Comparison of ENCODE assay signal across 15 cellular contexts in genomic region chr9:129010267-129010975, GRCh38. TPM values are rescaled to one million over a fixed set of nuclear protein-coding genes. Genes with fewer than 3 reads are reported as not detected.
DNase-seq lines count a peak whose midpoint lies in the region; ATAC-seq, FAIRE-seq and TF ChIP-seq lines count a peak whose summit lies in the region.
"Had no signal": no experiment of that assay in that cellular context is flagged by ENCODE, and none has a peak within 500 bp of the region (broad histone marks: within the 10 kb centered on the region; RNA-seq: fewer than 3 reads in every experiment).

No MANE protein-coding gene starts in this region.

- H3K36me3 ChIP-seq in HepG2 (replicated peaks in 1 of 2; ENCODE audit: control insufficient read depth in 1 of 2, insufficient read depth in 2 of 2, low read length in 2 of 2): peaks cover 20 to 45% of the 10 kb centered on the region in 2 experiments
- H3K36me3 ChIP-seq in right lobe of liver: peaks cover 0 to 28% (median 4%) of the 10 kb centered on the region in 4 donors
- H3K36me3 ChIP-seq in WERI-Rb-1: peaks cover 93% of the 10 kb centered on the region
- peaks cover 3 to 33% of the 10 kb centered on the region in 2 donors for H3K36me3 ChIP-seq in kidney (ENCODE audit: control insufficient read depth in 1 of 2, insufficient read depth in 2 of 2, low read length in 2 of 2)

- H3K4me2 ChIP-seq in HepG2 (ENCODE audit: low read depth, low read length): no peak overlapping the region

- FAIRE-seq in HepG2 (lab: Jason Lieb, UNC) (no peak), kidney (lab: Jason Lieb, UNC) (no peak)
- FAIRE-seq: D721Med, G401.6, GM12891, GM18507 had no signal

- TF ChIP-seq POLR2A in HepG2 (IDR thresholded peaks at IDR 0.05; ENCODE audit: insufficient read depth in 1 of 2, low read depth in 2 of 2, low read length in 2 of 2) (no peak), right lobe of liver (IDR thresholded peaks at IDR 0.05) (no peak)

- POLR2A ChIA-PET in HepG2 (lab: Yijun Ruan, JAX): no interaction called here

- no peak for DNase-seq in HepG2 (ENCODE audit: low spot score)
- no peak for DNase-seq in right lobe of liver
- DNase-seq in WERI-Rb-1: no peak
- peak; percentile 37 for DNase-seq in kidney
- DNase-seq in NCI-H82 (lab: John Stamatoyannopoulos, UW): no peak
- no peak for DNase-seq in coronary artery (ENCODE audit: low spot score)
- DNase-seq: CD8-positive, alpha-beta T cell; GOT3 had no signal

- BruUV-seq in HepG2 (replicated peaks; lab: Mats Ljungman, UMichigan): no TSS peak

- TF ChIP-seq CTCF in HepG2 (CRISPR knock-in tag; IDR thresholded peaks at IDR 0.05) (no peak), right lobe of liver (IDR thresholded peaks at IDR 0.05) (no peak), WERI-Rb-1 (IDR thresholded peaks at IDR 0.05; ENCODE audit: low read depth, low read length) (no peak), kidney (IDR thresholded peaks at IDR 0.05; ENCODE audit: borderline replicate concordance, extremely low read depth, insufficient read depth) (no peak), coronary artery (IDR thresholded peaks at IDR 0.05) (no peak)

- H3K27me3 ChIP-seq in HepG2 (ENCODE audit: control insufficient read depth in 1 of 2, insufficient read depth in 2 of 2, low read length in 2 of 2) (no peaks in the 10 kb centered on the region), right lobe of liver (no peaks in the 10 kb centered on the region), WERI-Rb-1 (ENCODE audit: insufficient read depth, low read depth, severe bottlenecking) (no peaks in the 10 kb centered on the region)
- H3K27me3 ChIP-seq: BLaER1 treated with 17β-estradiol and CSF1 and Interleukin-3, amounts not matched to agents 10 nM and 100 nM had no signal

- H3K79me2 ChIP-seq in HepG2 (ENCODE audit: insufficient read depth, low read length): no peaks in the 10 kb centered on the region

- no peak overlapping the region for H3K27ac ChIP-seq in HepG2 (ENCODE audit: extremely low read length, insufficient read depth, low read length)
- no peak overlapping the region for H3K27ac ChIP-seq in right lobe of liver
- peak overlapping the region; percentile 85 for H3K27ac ChIP-seq in WERI-Rb-1
- H3K27ac ChIP-seq in kidney (ENCODE audit: low read depth in 2 of 2, low read length in 2 of 2): no peak overlapping the region
- H3K27ac ChIP-seq in coronary artery: no peak overlapping the region

- no peaks in the 10 kb centered on the region for H3K4me1 ChIP-seq in HepG2 (ENCODE audit: insufficient read depth, low read length)
- H3K4me1 ChIP-seq in right lobe of liver: no peaks in the 10 kb centered on the region
- H3K4me1 ChIP-seq in kidney (ENCODE audit: control insufficient read depth in 1 of 2, insufficient read depth in 1 of 2, low read depth in 1 of 2, low read length in 2 of 2): no peaks in the 10 kb centered on the region
- H3K4me1 ChIP-seq: HAP-1 had no signal

- ATAC-seq in HepG2 (no peak), right lobe of liver (no peak), GM21825 (IDR thresholded peaks at IDR 0.05; ENCODE audit: unreplicated experiment) (no peak)
- ATAC-seq: CD8-positive, alpha-beta T cell had no signal

- CTCF ChIA-PET in HepG2 (lab: Yijun Ruan, JAX; ENCODE audit: low intra/inter-chr PET ratio, low total read pairs): no interaction called here

- no peak overlapping the region for H3K4me3 ChIP-seq in HepG2 (replicated peaks in 1 of 3; ENCODE audit: insufficient read depth in 1 of 3, low read depth in 2 of 3, low read length in 3 of 3)
- H3K4me3 ChIP-seq in right lobe of liver: no peak overlapping the region
- no peak overlapping the region for H3K4me3 ChIP-seq in WERI-Rb-1 (ENCODE audit: low read depth, low read length)
- H3K4me3 ChIP-seq in kidney (ENCODE audit: low read length in 2 of 2): no peak overlapping the region
- H3K4me3 ChIP-seq in coronary artery: no peak overlapping the region
- H3K4me3 ChIP-seq: BLaER1 treated with 17β-estradiol and CSF1 and Interleukin-3, amounts not matched to agents 10 nM and 100 nM; HAP-1 had no signal

- H2AFZ ChIP-seq in HepG2 (ENCODE audit: low read length): no peak overlapping the region

- H3K9ac ChIP-seq in HepG2 (ENCODE audit: insufficient read depth, low read depth, low read length): no peak overlapping the region
- no peak overlapping the region for H3K9ac ChIP-seq in kidney (ENCODE audit: low read length in 2 of 2)

- H3K9me3 ChIP-seq in HepG2 (ENCODE audit: low read length): no peaks in the 10 kb centered on the region
- no peaks in the 10 kb centered on the region for H3K9me3 ChIP-seq in right lobe of liver
- H3K9me3 ChIP-seq in WERI-Rb-1 (ENCODE audit: severe bottlenecking): no peaks in the 10 kb centered on the region
- no peaks in the 10 kb centered on the region for H3K9me3 ChIP-seq in kidney (ENCODE audit: control insufficient read depth in 1 of 2, low read length in 2 of 2)
- H3K9me3 ChIP-seq: BLaER1 treated with 17β-estradiol and CSF1 and Interleukin-3, amounts not matched to agents 10 nM and 100 nM; HAP-1 had no signal

- TF ChIP-seq EP300 in HepG2 (IDR thresholded peaks at IDR 0.05; ENCODE audit: low read depth in 2 of 2, low read length in 2 of 2) (no peak), HepG2 (CRISPR knock-in tag; IDR thresholded peaks at IDR 0.05; ENCODE audit: borderline replicate concordance) (no peak)

- intact Hi-C loops in HepG2 (cut with micrococcal nuclease; ENCODE audit: unreplicated experiment) (no loop called here), right lobe of liver (cut with DNase I) (no loop called here), kidney (cut with DNase I) (no loop called here)

- 96% methylated on average over 5 of the region's 8 CpGs for WGBS in HepG2 (ENCODE audit: low lambda C conversion rate)
- no CpG with 5 or more reads among the region's 8 CpGs for WGBS in right lobe of liver (ENCODE audit: insufficient coverage, low coverage, low lambda C conversion rate, missing lambda C conversion rate)

- TF ChIP-seq RAD21 in HepG2 (CRISPR knock-in tag; IDR thresholded peaks at IDR 0.05): no peak

- in situ Hi-C loops in HepG2 (cut with HindIII; ENCODE audit: extremely low pct_ligation_motif_present, low pct_unique_long_range_greater_than_20kb): no loop called here

- H4K20me1 ChIP-seq in HepG2 (ENCODE audit: insufficient read depth, low read length): no peaks in the 10 kb centered on the region

TF ChIP-seq in HepG2, 621 proteins besides CTCF, POLR2A, EP300 and RAD21 (continues in another document):
- TF ChIP-seq ZKSCAN1 (IDR thresholded peaks at IDR 0.05; ENCODE audit: low read length): peak; percentile 56; the same call in 1 of the 2 replicates

RNA-seq across cellular contexts. Expression of gene SH3GLB2, which starts 17.7 kb away (rescaled TPM):
- total RNA-seq in HepG2 (2016; rRNA removed; fragmentation: Illumina TruSeq; extraction: Trizol) (10.5 and 24.0 TPM in 2 replicates), right lobe of liver (10 to 100 TPM; 23.7 to 28.3 (median 24.7) TPM), kidney (128 TPM)
- total RNA-seq in HepG2 (2016; cell fraction: cytosol; rRNA removed; fragmentation: Illumina TruSeq; extraction: Trizol; ENCODE audit: low read depth): 5.7 and 6.3 TPM in 2 replicates
- total RNA-seq in HepG2 (2016; cell fraction: insoluble cytoplasmic fraction; rRNA removed; fragmentation: Illumina TruSeq; extraction: Trizol): 10.1 and 22.9 TPM in 2 replicates
- total RNA-seq in HepG2 (2016; cell fraction: membrane; rRNA removed; fragmentation: Illumina TruSeq; extraction: Trizol): 9.8 and 12.3 TPM in 2 replicates
- 28.6 and 31.6 TPM in 2 replicates for total RNA-seq in HepG2 (2016; cell fraction: nucleus; rRNA removed; fragmentation: Illumina TruSeq; extraction: Trizol)
- polyA plus RNA-seq in HepG2 (2011; rRNA removed) (40.6 and 68.0 TPM in 2 replicates), kidney (ENCODE audit: insufficient read depth, low read depth, low replicate concordance) (118 TPM)
- polyA plus RNA-seq in HepG2 (2011; cell fraction: cytosol; rRNA removed): 23.7 and 25.8 TPM in 2 replicates
- 356 and 393 TPM in 2 replicates for polyA plus RNA-seq in HepG2 (2011; cell fraction: nucleus; rRNA removed)
- 17.4 and 18.7 TPM in 2 replicates for polyA plus RNA-seq in HepG2 (2012)
- 7.5 and 8.5 TPM in 2 replicates for polyA plus RNA-seq in HepG2 (2016; cell fraction: cytosol; fragmentation: Illumina TruSeq; extraction: Trizol; ENCODE audit: low read depth)
- 13.7 and 15.9 TPM in 2 replicates for polyA plus RNA-seq in HepG2 (2016; cell fraction: insoluble cytoplasmic fraction; fragmentation: Illumina TruSeq; extraction: Trizol; ENCODE audit: low read depth)
- polyA plus RNA-seq in HepG2 (2016; cell fraction: membrane; fragmentation: Illumina TruSeq; extraction: Trizol; ENCODE audit: low read depth): 11.0 and 13.2 TPM in 2 replicates
- 80.7 and 100 TPM in 2 replicates for polyA plus RNA-seq in HepG2 (2016; cell fraction: nucleus; fragmentation: Illumina TruSeq; extraction: Trizol; ENCODE audit: insufficient read depth, low read depth)
- polyA minus RNA-seq in HepG2 (2011; rRNA and poly(A)+ RNA removed; ENCODE audit: low replicate concordance): 29.6 and 163 TPM in 2 replicates
- polyA minus RNA-seq in HepG2 (2011; cell fraction: cytosol; rRNA and poly(A)+ RNA removed): 10.4 and 14.1 TPM in 2 replicates
- 20.3 and 22.6 TPM in 2 replicates for polyA minus RNA-seq in HepG2 (2011; cell fraction: nucleus; rRNA and poly(A)+ RNA removed)

RNA-seq across cellular contexts. Expression of gene MIGA2, which starts 26.0 kb away (rescaled TPM):
- 8.9 and 17.1 TPM in 2 replicates for total RNA-seq in HepG2 (2016; rRNA removed; fragmentation: Illumina TruSeq; extraction: Trizol)
- 5.8 TPM in 2 replicates for total RNA-seq in HepG2 (2016; cell fraction: cytosol; rRNA removed; fragmentation: Illumina TruSeq; extraction: Trizol; ENCODE audit: low read depth)
- 8.3 and 17.7 TPM in 2 replicates for total RNA-seq in HepG2 (2016; cell fraction: insoluble cytoplasmic fraction; rRNA removed; fragmentation: Illumina TruSeq; extraction: Trizol)
- total RNA-seq in HepG2 (2016; cell fraction: membrane; rRNA removed; fragmentation: Illumina TruSeq; extraction: Trizol): 6.6 and 6.9 TPM in 2 replicates
- total RNA-seq in HepG2 (2016; cell fraction: nucleus; rRNA removed; fragmentation: Illumina TruSeq; extraction: Trizol): 22.2 and 26.2 TPM in 2 replicates
- 10.8 and 12.2 TPM in 2 replicates for polyA plus RNA-seq in HepG2 (2011; rRNA removed)
- 4.8 and 7.2 TPM in 2 replicates for polyA plus RNA-seq in HepG2 (2011; cell fraction: cytosol; rRNA removed)
- polyA plus RNA-seq in HepG2 (2011; cell fraction: nucleus; rRNA removed): 118 and 145 TPM in 2 replicates
- 3.9 and 9.8 TPM in 2 replicates for polyA plus RNA-seq in HepG2 (2012)
- 1.3 and 1.6 TPM in 2 replicates for polyA plus RNA-seq in HepG2 (2016; cell fraction: cytosol; fragmentation: Illumina TruSeq; extraction: Trizol; ENCODE audit: low read depth)
- 5.8 and 6.3 TPM in 2 replicates for polyA plus RNA-seq in HepG2 (2016; cell fraction: insoluble cytoplasmic fraction; fragmentation: Illumina TruSeq; extraction: Trizol; ENCODE audit: low read depth)
- 3.4 and 4.3 TPM in 2 replicates for polyA plus RNA-seq in HepG2 (2016; cell fraction: membrane; fragmentation: Illumina TruSeq; extraction: Trizol; ENCODE audit: low read depth)
- 44.0 and 50.8 TPM in 2 replicates for polyA plus RNA-seq in HepG2 (2016; cell fraction: nucleus; fragmentation: Illumina TruSeq; extraction: Trizol; ENCODE audit: insufficient read depth, low read depth)
- 17.4 and 26.1 TPM in 2 replicates for polyA minus RNA-seq in HepG2 (2011; rRNA and poly(A)+ RNA removed; ENCODE audit: low replicate concordance)
- 4.4 and 5.0 TPM in 2 replicates for polyA minus RNA-seq in HepG2 (2011; cell fraction: cytosol; rRNA and poly(A)+ RNA removed)
- 18.5 and 19.6 TPM in 2 replicates for polyA minus RNA-seq in HepG2 (2011; cell fraction: nucleus; rRNA and poly(A)+ RNA removed)
- 10 to 100 TPM in 4 of 6 experiments, 1 to 10 TPM in 2; 9.1 to 16.4 (median 10.8) TPM for total RNA-seq in right lobe of liver
- 29.9 TPM for total RNA-seq in kidney
- 26.1 TPM for polyA plus RNA-seq in kidney (ENCODE audit: insufficient read depth, low read depth, low replicate concordance)
